ENCODE assay signal across 11 cellular contexts in the genomic region with DNA sequence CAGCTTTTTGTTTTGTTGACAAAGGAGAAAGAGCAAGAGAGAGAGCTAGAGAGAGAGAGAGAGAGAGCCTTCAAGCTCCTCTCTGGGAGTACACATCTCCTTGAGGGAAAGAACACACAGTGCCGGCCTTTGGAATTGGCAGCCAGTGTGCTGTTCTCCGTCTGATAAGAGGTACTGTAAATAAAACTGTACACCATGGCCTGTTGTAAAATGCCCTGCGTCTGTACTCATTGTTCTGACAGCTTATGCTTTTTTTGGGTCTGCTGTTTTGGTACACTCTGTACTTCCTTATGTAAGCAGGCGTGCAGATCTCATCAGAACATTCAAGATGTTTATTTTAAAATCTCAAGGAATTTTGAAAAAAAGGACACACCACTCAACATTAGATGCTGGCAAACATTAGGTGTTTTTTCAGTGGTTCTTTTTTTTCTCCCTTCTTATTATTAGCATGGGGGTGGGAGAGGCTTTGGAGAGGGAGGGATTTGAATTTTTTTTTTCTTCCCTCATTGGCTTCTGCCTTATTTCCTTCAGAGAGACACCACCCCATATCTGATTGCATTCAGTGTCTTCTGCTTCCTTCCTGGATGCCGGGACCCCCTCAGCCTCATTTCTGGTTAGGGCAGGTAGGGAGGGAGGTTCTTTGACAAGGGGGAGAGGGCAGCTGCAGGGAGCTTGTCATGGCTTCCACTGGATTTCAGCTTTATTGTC.
DNase-seq lines count a peak whose midpoint lies in the region; ATAC-seq, FAIRE-seq and TF ChIP-seq lines count a peak whose summit lies in the region.
"Had no signal": no experiment of that assay in that cellular context is flagged by ENCODE, and none has a peak within 500 bp of the region (broad histone marks: within the 10 kb centered on the region; RNA-seq: fewer than 3 reads in every experiment).

No MANE protein-coding gene starts in this region.

- H3K36me3 Mint-ChIP-seq in T-helper 1 cell treated with Interleukin-12 subunit alpha and Interleukin-12 subunit beta and Interleukin-4 antibody, amounts not matched to agents 30 μg/mL and 1 μg/mL, for 36 hours (ENCODE audit: low read depth), result no peaks in the 10 kb centered on the region

- H3K27ac ChIP-seq in lung (ENCODE audit: low read depth in 1 of 2, low read length in 1 of 2) (peak overlapping the region; percentile 96 to 99), temporal lobe (ENCODE audit: low read depth, low read length) (peak overlapping the region; percentile 99)

- FAIRE-seq in RCC 7860 (lab: Jason Lieb, UNC), result no peak
- FAIRE-seq: astrocyte had no signal

- H3K4me1 Mint-ChIP-seq in T-helper 1 cell treated with Interleukin-12 subunit alpha and Interleukin-12 subunit beta and Interleukin-4 antibody, amounts not matched to agents 30 μg/mL and 1 μg/mL, for 36 hours (ENCODE audit: low read depth), result peaks cover 53% of the 10 kb centered on the region

- WGBS in lung, 2 donors, result 8 to 19% methylated on average over 5 of the region's 5 CpGs

- no peaks in the 10 kb centered on the region for H3K9me3 ChIP-seq in lung (ENCODE audit: control insufficient read depth in 2 of 2, insufficient read depth in 1 of 2, low read length in 1 of 2)

- no peak for TF ChIP-seq CTCF in lung (IDR thresholded peaks at IDR 0.05; ENCODE audit: control extremely low read depth, extremely low read depth)

- peak; percentile 89 for ATAC-seq in lung (ENCODE audit: insufficient read depth, low FRiP score)

- H3K27ac Mint-ChIP-seq in T-helper 1 cell treated with Interleukin-12 subunit alpha and Interleukin-12 subunit beta and Interleukin-4 antibody, amounts not matched to agents 30 μg/mL and 1 μg/mL, for 36 hours, result no peak overlapping the region

- H3K4me3 ChIP-seq in lung, result no peak overlapping the region

- DNase-seq in T-helper 1 cell, result no peak
- peak; percentile 86 to 93 for DNase-seq in cerebellar nuclear complex (lab: John Stamatoyannopoulos, UW)
- DNase-seq in lung (ENCODE audit: low spot score), result peak; percentile 83
- no peak for DNase-seq in NK-92 (lab: John Stamatoyannopoulos, UW; ENCODE audit: unreplicated experiment)
- DNase-seq in SHP77 treated with DMSO at 0.1 percent for 48 hours (lab: John Stamatoyannopoulos, UW), result no peak
- DNase-seq in RCC 7860 (ENCODE audit: low spot score), result no peak
- DNase-seq: ACHN, NCI-H526 had no signal

- no peaks in the 10 kb centered on the region for H3K9me3 Mint-ChIP-seq in T-helper 1 cell treated with Interleukin-12 subunit alpha and Interleukin-12 subunit beta and Interleukin-4 antibody, amounts not matched to agents 30 μg/mL and 1 μg/mL, for 36 hours

- H3K4me1 ChIP-seq in lung (ENCODE audit: control insufficient read depth in 2 of 2, insufficient read depth in 2 of 2, low read length in 2 of 2), result peaks cover 55 to 65% of the 10 kb centered on the region in 2 donors

- peak overlapping the region; percentile 3 for H3K4me3 Mint-ChIP-seq in T-helper 1 cell treated with Interleukin-12 subunit alpha and Interleukin-12 subunit beta and Interleukin-4 antibody, amounts not matched to agents 30 μg/mL and 1 μg/mL, for 36 hours

- H3K36me3 ChIP-seq in lung (ENCODE audit: control insufficient read depth in 2 of 2, insufficient read depth in 2 of 2, low read length in 2 of 2), result peaks cover 0 to 3% of the 10 kb centered on the region in 2 donors

- H3K27me3 ChIP-seq in lung (ENCODE audit: control insufficient read depth, insufficient read depth), result no peaks in the 10 kb centered on the region

- peaks cover 14% of the 10 kb centered on the region for H3K27me3 Mint-ChIP-seq in T-helper 1 cell treated with Interleukin-12 subunit alpha and Interleukin-12 subunit beta and Interleukin-4 antibody, amounts not matched to agents 30 μg/mL and 1 μg/mL, for 36 hours (ENCODE audit: low read depth)

Comparison
In these comparisons a context has a peak if more than half of its experiments do, and no peak if none do; other contexts are left out.
1. DNase-seq: peak in cerebellar nuclear complex (2 of 2) and lung (single experiment); none in T-helper 1 cell (0 of 5), NK-92 (single experiment), SHP77 treated with DMSO at 0.1 percent for 48 hours (single experiment) and RCC 7860 (single experiment).